ENCODE assay signal across 8 cellular contexts in genomic region chr4:121199742-121200561, GRCh38. TPM values are rescaled to one million over a fixed set of nuclear protein-coding genes. Genes with fewer than 3 reads are reported as not detected.
DNase-seq lines count a peak whose midpoint lies in the region; ATAC-seq and TF ChIP-seq lines count a peak whose summit lies in the region.

No MANE protein-coding gene starts in this region.

- no peaks in the 10 kb centered on the region for H3K27me3 Mint-ChIP-seq in activated T-helper 17 cell treated with anti-CD3 and anti-CD28 coated beads, Interleukin-2, amount 50 U/mL, for 72 hours

- TF ChIP-seq CTCF in GM12874 (IDR thresholded peaks at IDR 0.05; ENCODE audit: insufficient read depth, low read depth, low read length): peak; percentile 32; the same call in 1 of the 2 replicates

- H3K36me3 Mint-ChIP-seq in activated T-helper 17 cell treated with anti-CD3 and anti-CD28 coated beads, Interleukin-2, amount 50 U/mL, for 72 hours (ENCODE audit: low read depth): peaks cover 6% of the 10 kb centered on the region

- peak overlapping the region; percentile 70 for H3K4me3 Mint-ChIP-seq in activated T-helper 17 cell treated with anti-CD3 and anti-CD28 coated beads, Interleukin-2, amount 50 U/mL, for 72 hours

- DNase-seq in SIG-M5 (lab: John Stamatoyannopoulos, UW) (no peak), midbrain (lab: John Stamatoyannopoulos, UW) (no peak), DMS153 treated with DMSO at 0.1 percent for 48 hours (lab: John Stamatoyannopoulos, UW; ENCODE audit: unreplicated experiment) (no peak), sciatic nerve (ENCODE audit: low spot score) (no peak)

- H3K9me3 Mint-ChIP-seq in activated T-helper 17 cell treated with anti-CD3 and anti-CD28 coated beads, Interleukin-2, amount 50 U/mL, for 72 hours: peaks cover 3% of the 10 kb centered on the region

- intact Hi-C loops in sciatic nerve (cut with DNase I): no loop called here

- peak overlapping the region; percentile 78 for H3K27ac Mint-ChIP-seq in activated T-helper 17 cell treated with anti-CD3 and anti-CD28 coated beads, Interleukin-2, amount 50 U/mL, for 72 hours

- peak; percentile 80 for ATAC-seq in GM19395 (IDR thresholded peaks at IDR 0.05; ENCODE audit: unreplicated experiment)
- peak; percentile 72 for ATAC-seq in HG03103 (IDR thresholded peaks at IDR 0.05; ENCODE audit: low read depth, unreplicated experiment)
- peak; percentile 85 for ATAC-seq in activated T-helper 17 cell treated with anti-CD3 and anti-CD28 coated beads, Interleukin-2, amount 50 U/mL, for 72 hours (replicated peaks)
- no peak for ATAC-seq in sciatic nerve

- H3K4me1 Mint-ChIP-seq in activated T-helper 17 cell treated with anti-CD3 and anti-CD28 coated beads, Interleukin-2, amount 50 U/mL, for 72 hours: peaks cover 22% of the 10 kb centered on the region

RNA-seq across cellular contexts. Expression of gene TNIP3, which starts 35.8 kb away (rescaled TPM):
- 1 to 10 TPM; 3.6 to 7.5 TPM for total RNA-seq in activated T-helper 17 cell treated with anti-CD3 and anti-CD28 coated beads, Interleukin-2, amount 50 U/mL, for 72 hours
- 0.53 TPM for total RNA-seq in sciatic nerve
